Comparison of ENCODE assay signal across 9 cellular contexts in the genomic region with DNA sequence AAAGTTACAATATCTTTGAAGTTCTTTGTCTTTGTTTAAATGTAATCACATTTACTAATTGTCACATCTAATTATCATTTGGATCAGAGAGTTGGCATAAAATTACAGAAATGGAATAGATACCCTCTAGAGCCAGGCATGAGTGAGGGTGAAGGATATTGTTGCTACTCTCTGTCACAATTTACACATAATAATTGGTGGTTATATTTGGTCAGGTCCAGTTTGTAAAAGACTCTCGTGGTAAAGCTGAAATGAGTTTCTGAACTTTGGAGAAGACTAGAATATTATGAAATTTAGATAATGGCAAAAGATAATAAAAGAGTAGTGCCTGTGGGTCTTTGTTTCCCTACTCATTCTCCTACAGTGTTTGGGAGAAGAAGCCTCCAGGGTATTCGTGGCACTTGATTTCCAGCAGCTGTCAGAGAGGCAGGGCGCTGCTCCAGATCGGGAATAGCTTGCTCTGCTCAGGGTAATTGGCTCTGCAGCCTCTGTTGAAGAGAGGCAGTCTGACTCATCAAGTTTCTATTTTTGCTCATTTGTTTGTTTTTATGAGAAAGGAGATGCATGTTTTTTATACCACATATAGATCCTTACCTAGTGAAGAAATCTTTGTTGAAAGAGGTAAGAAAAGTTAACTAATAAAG.
DNase-seq lines count a peak whose midpoint lies in the region; ATAC-seq and TF ChIP-seq lines count a peak whose summit lies in the region.
"Had no signal": no experiment of that assay in that cellular context is flagged by ENCODE, and none has a peak within 500 bp of the region (broad histone marks: within the 10 kb centered on the region; RNA-seq: fewer than 3 reads in every experiment).

No MANE protein-coding gene starts in this region.

- ATAC-seq in HG03175 (IDR thresholded peaks at IDR 0.05; ENCODE audit: unreplicated experiment) (no peak), HG02759 (IDR thresholded peaks at IDR 0.05; ENCODE audit: unreplicated experiment) (no peak)

- intact Hi-C loops in adrenal gland (cut with DNase I) (no loop called here), thyroid gland (cut with DNase I) (no loop called here), colonic mucosa (cut with DNase I) (no loop called here)

- 11 to 22% (median 17%) methylated on average over 4 of the region's 4 CpGs for WGBS in adrenal gland, 4 donors
- 20 to 21% methylated on average over 4 of the region's 4 CpGs for WGBS in thyroid gland, 2 donors

- H3K27ac ChIP-seq in adrenal gland: no peak overlapping the region
- no peak overlapping the region for H3K27ac ChIP-seq in thyroid gland
- no peak overlapping the region for H3K27ac ChIP-seq in colonic mucosa

- H3K9me3 ChIP-seq in adrenal gland (replicated peaks in 1 of 3): no peaks in the 10 kb centered on the region
- H3K9me3 ChIP-seq in thyroid gland: no peaks in the 10 kb centered on the region
- no peaks in the 10 kb centered on the region for H3K9me3 ChIP-seq in colonic mucosa

- H3K36me3 ChIP-seq in adrenal gland (replicated peaks in 1 of 2): no peaks in the 10 kb centered on the region
- H3K36me3 ChIP-seq in thyroid gland: no peaks in the 10 kb centered on the region
- H3K36me3 ChIP-seq in colonic mucosa: no peaks in the 10 kb centered on the region

- no peak for TF ChIP-seq CTCF in adrenal gland (IDR thresholded peaks at IDR 0.05)
- no peak for TF ChIP-seq CTCF in thyroid gland (IDR thresholded peaks at IDR 0.05)
- no peak for TF ChIP-seq CTCF in colonic mucosa (IDR thresholded peaks at IDR 0.05)

- H3K9ac ChIP-seq in colonic mucosa (ENCODE audit: low read depth in 2 of 2, low read length in 2 of 2): no peak overlapping the region

- H3K4me1 ChIP-seq in adrenal gland (replicated peaks in 1 of 2): peaks cover 0 to 9% of the 10 kb centered on the region in 2 donors
- H3K4me1 ChIP-seq in thyroid gland: no peaks in the 10 kb centered on the region
- H3K4me1 ChIP-seq in colonic mucosa: no peaks in the 10 kb centered on the region

- H3K27me3 ChIP-seq in adrenal gland (no peaks in the 10 kb centered on the region), thyroid gland (no peaks in the 10 kb centered on the region), colonic mucosa (no peaks in the 10 kb centered on the region)

- H3K4me3 ChIP-seq in adrenal gland: peak overlapping the region in 1 of 4 donors; percentile 30
- no peak overlapping the region for H3K4me3 ChIP-seq in thyroid gland (replicated peaks in 1 of 3)
- H3K4me3 ChIP-seq in colonic mucosa: no peak overlapping the region

- DNase-seq in NCI-H82 (lab: John Stamatoyannopoulos, UW): peak; percentile 53
- no peak for DNase-seq in NCI-H82 treated with DMSO at 0.1 percent for 48 hours (lab: John Stamatoyannopoulos, UW; ENCODE audit: unreplicated experiment)
- peak; percentile 65 to 88 (median 71) for DNase-seq in adrenal gland
- peak; percentile 26 for DNase-seq in iPS-NIHi7 (ENCODE audit: extremely low spot score)
- DNase-seq in thyroid gland: peak; percentile 55 to 69
- DNase-seq in colonic mucosa: no peak
- DNase-seq: ACHN had no signal

- TF ChIP-seq POLR2A in adrenal gland (IDR thresholded peaks at IDR 0.05) (no peak), thyroid gland (IDR thresholded peaks at IDR 0.05) (no peak)

Comparison
In these comparisons a context has a peak if more than half of its experiments do, and no peak if none do; other contexts are left out.
1. DNase-seq: peak in NCI-H82 (single experiment), adrenal gland (7 of 7), iPS-NIHi7 (single experiment) and thyroid gland (2 of 2); none in NCI-H82 treated with DMSO at 0.1 percent for 48 hours (single experiment) and colonic mucosa (single experiment).